ENCODE assay signal across 22 cellular contexts in genomic region chr7:102614346-102614697, GRCh38. TPM values are rescaled to one million over a fixed set of nuclear protein-coding genes. Genes with fewer than 3 reads are reported as not detected.
A peak's percentile ranks its signal among the peaks of the same experiment; 100 is the strongest.
DNase-seq lines count a peak whose midpoint lies in the region; ATAC-seq, FAIRE-seq and TF ChIP-seq lines count a peak whose summit lies in the region.
"Not testable (repeated sequence)": the region's sequence is repeated elsewhere in the genome, so short reads cannot be mapped to it uniquely, and the experiment has no call there.
"Had no signal": no experiment of that assay in that cellular context is flagged by ENCODE, and none has a peak within 500 bp of the region (broad histone marks: within the 10 kb centered on the region; RNA-seq: fewer than 3 reads in every experiment).

No MANE protein-coding gene starts in this region.

- H3K27ac ChIP-seq in A549, result not testable (repeated sequence)

- not testable (repeated sequence) for H3K4me3 ChIP-seq in A549

- TF ChIP-seq POLR2A in A549 (IDR thresholded peaks at IDR 0.05; ENCODE audit: low read length), result not testable (repeated sequence)

- FAIRE-seq in A549 (lab: Jason Lieb, UNC), result not testable (repeated sequence)

- TF ChIP-seq RAD21 in A549 (conservative IDR thresholded peaks at IDR 0.05 in 1 of 2, IDR thresholded peaks at IDR 0.05 in 1 of 2), result not testable (repeated sequence)

- not testable (repeated sequence) for H3K4me2 ChIP-seq in A549

- CTCF ChIA-PET in A549 (lab: Yijun Ruan, JAX), result not testable (repeated sequence)

- POLR2A ChIA-PET in A549 (lab: Yijun Ruan, JAX), result not testable (repeated sequence)

- TF ChIP-seq EP300 in A549 (IDR thresholded peaks at IDR 0.05), result not testable (repeated sequence)

- not testable (repeated sequence) for DNase-seq in A549 (ENCODE audit: low read depth in 1 of 2, low spot score in 1 of 2)

- ATAC-seq in A549 (peak; percentile 14 to 28), GM18873 (IDR thresholded peaks at IDR 0.05; ENCODE audit: low FRiP score, unreplicated experiment) (peak; percentile 30), GM19467 (IDR thresholded peaks at IDR 0.05; ENCODE audit: unreplicated experiment) (peak; percentile 16), GM21723 (IDR thresholded peaks at IDR 0.05; ENCODE audit: unreplicated experiment) (peak; percentile 19), HG02870 (IDR thresholded peaks at IDR 0.05; ENCODE audit: unreplicated experiment) (peak; percentile 12), HG03097 (IDR thresholded peaks at IDR 0.05; ENCODE audit: low FRiP score, unreplicated experiment) (peak; percentile 27), HG03469 (IDR thresholded peaks at IDR 0.05; ENCODE audit: unreplicated experiment) (peak; percentile 10), esophagus mucosa (peak; percentile 41)

- WGBS in A549 (ENCODE audit: missing lambda C conversion rate), result no CpG with 5 or more reads among the region's 4 CpGs

- H3K9me3 ChIP-seq in A549, result not testable (repeated sequence)

- H3K4me1 ChIP-seq in A549, result not testable (repeated sequence)

- TF ChIP-seq CTCF in A549 (IDR thresholded peaks at IDR 0.05), result not testable (repeated sequence)

RNA-seq across cellular contexts. Expression of gene RASA4, which starts 2.2 kb away (rescaled TPM):
- polyA plus RNA-seq in A549 (2011; rRNA removed) (1.8 and 3.4 TPM in 2 replicates), A549 (2017; fragmentation: RNase III; extraction: RNeasy Plus Mini Kit Qiagen cat#74134 plus additional on column Dnase treatment) (1.3 to 3.2 TPM (median 2.6 TPM) in 3 replicates)
- polyA plus RNA-seq in A549 (2012; cell fraction: cytosol; rRNA removed), result 1.1 and 2.3 TPM in 2 replicates
- 10.5 and 12.9 TPM in 2 replicates for polyA plus RNA-seq in A549 (2012; cell fraction: nucleus; rRNA removed)
- 9.3 and 13.9 TPM in 2 replicates for polyA minus RNA-seq in A549 (2011; rRNA and poly(A)+ RNA removed)
- total RNA-seq in esophagus mucosa, result 13.2 TPM

RNA-seq across cellular contexts. Expression of gene UPK3BL1, which starts 28.3 kb away (rescaled TPM):
- 17.4 and 19.4 TPM in 2 replicates for polyA plus RNA-seq in A549 (2011; rRNA removed)
- 18.7 and 27.7 TPM in 2 replicates for polyA plus RNA-seq in A549 (2012; cell fraction: cytosol; rRNA removed)
- polyA plus RNA-seq in A549 (2012; cell fraction: nucleus; rRNA removed), result 149 and 158 TPM in 2 replicates
- polyA plus RNA-seq in A549 (2017; fragmentation: RNase III; extraction: RNeasy Plus Mini Kit Qiagen cat#74134 plus additional on column Dnase treatment), result 7.9 to 10.2 TPM (median 8.2 TPM) in 3 replicates
- polyA minus RNA-seq in A549 (2011; rRNA and poly(A)+ RNA removed), result 11.0 and 11.9 TPM in 2 replicates
- total RNA-seq in esophagus mucosa, result 304 TPM

RNA-seq across cellular contexts. Expression of gene SPDYE2B, which starts 35.8 kb away (rescaled TPM):
- polyA plus RNA-seq in A549 (2011; rRNA removed) (not detected in 2 replicates), A549 (2017; fragmentation: RNase III; extraction: RNeasy Plus Mini Kit Qiagen cat#74134 plus additional on column Dnase treatment) (not detected in 3 replicates)
- polyA plus RNA-seq in A549 (2012; cell fraction: cytosol; rRNA removed), result not detected in 2 replicates
- polyA plus RNA-seq in A549 (2012; cell fraction: nucleus; rRNA removed), result not detected in 2 replicates
- polyA minus RNA-seq in A549 (2011; rRNA and poly(A)+ RNA removed), result not detected in 2 replicates
- total RNA-seq in esophagus mucosa, result not detected
- total RNA-seq: activated CD8-positive, alpha-beta memory T cell treated with anti-CD3 and anti-CD28 coated beads, Interleukin-2, amount 10 ng/mL, durations not matched to agents 7 days and 5 days; activated naive CD4-positive, alpha-beta T cell treated with anti-CD3 and anti-CD28 coated beads, Interleukin-2, amount 50 U/mL, for 72 hours; activated T-helper 1 cell treated with anti-CD3 and anti-CD28 coated beads, Interleukin-12 subunit alpha, Interleukin-12 subunit beta, Interleukin-2, Interleukin-4 antibody, amounts not matched to agents 30 ng/mL and 10 ng/mL and 1 ng/mL, durations not matched to agents 14 hours and 24 hours and 36 hours; astrocyte; CD8-positive, alpha-beta memory T cell; fibroblast of villous mesenchyme; liver; NCI-H460; Peyer's patch; sciatic nerve; SJSA1; uterus had no signal
- polyA plus RNA-seq: immature natural killer cell, neural cell had no signal

RNA-seq across cellular contexts. Expression of gene POLR2J3, which starts 41.9 kb away (rescaled TPM):
- polyA plus RNA-seq in A549 (2011; rRNA removed), result 29.5 and 52.4 TPM in 2 replicates
- 10.4 and 12.5 TPM in 2 replicates for polyA plus RNA-seq in A549 (2012; cell fraction: cytosol; rRNA removed)
- 35.7 and 35.9 TPM in 2 replicates for polyA plus RNA-seq in A549 (2012; cell fraction: nucleus; rRNA removed)
- 22.2 to 33.4 TPM (median 25.5 TPM) in 3 replicates for polyA plus RNA-seq in A549 (2017; fragmentation: RNase III; extraction: RNeasy Plus Mini Kit Qiagen cat#74134 plus additional on column Dnase treatment)
- polyA minus RNA-seq in A549 (2011; rRNA and poly(A)+ RNA removed), result 51.9 and 59.4 TPM in 2 replicates
- 13.8 TPM for total RNA-seq in esophagus mucosa

RNA-seq across cellular contexts. Expression of gene POLR2J2, which starts 57.1 kb away (rescaled TPM):
- polyA plus RNA-seq in A549 (2011; rRNA removed) (1.3 and 3.0 TPM in 2 replicates), A549 (2017; fragmentation: RNase III; extraction: RNeasy Plus Mini Kit Qiagen cat#74134 plus additional on column Dnase treatment) (0.19 to 0.53 TPM (median 0.43 TPM) in 3 replicates)
- 0.22 and 0.34 TPM in 2 replicates for polyA plus RNA-seq in A549 (2012; cell fraction: cytosol; rRNA removed)
- polyA plus RNA-seq in A549 (2012; cell fraction: nucleus; rRNA removed), result 1.5 and 1.6 TPM in 2 replicates
- 2.8 and 4.1 TPM in 2 replicates for polyA minus RNA-seq in A549 (2011; rRNA and poly(A)+ RNA removed)
- total RNA-seq in esophagus mucosa, result 3.3 TPM
